In the genomic region with DNA sequence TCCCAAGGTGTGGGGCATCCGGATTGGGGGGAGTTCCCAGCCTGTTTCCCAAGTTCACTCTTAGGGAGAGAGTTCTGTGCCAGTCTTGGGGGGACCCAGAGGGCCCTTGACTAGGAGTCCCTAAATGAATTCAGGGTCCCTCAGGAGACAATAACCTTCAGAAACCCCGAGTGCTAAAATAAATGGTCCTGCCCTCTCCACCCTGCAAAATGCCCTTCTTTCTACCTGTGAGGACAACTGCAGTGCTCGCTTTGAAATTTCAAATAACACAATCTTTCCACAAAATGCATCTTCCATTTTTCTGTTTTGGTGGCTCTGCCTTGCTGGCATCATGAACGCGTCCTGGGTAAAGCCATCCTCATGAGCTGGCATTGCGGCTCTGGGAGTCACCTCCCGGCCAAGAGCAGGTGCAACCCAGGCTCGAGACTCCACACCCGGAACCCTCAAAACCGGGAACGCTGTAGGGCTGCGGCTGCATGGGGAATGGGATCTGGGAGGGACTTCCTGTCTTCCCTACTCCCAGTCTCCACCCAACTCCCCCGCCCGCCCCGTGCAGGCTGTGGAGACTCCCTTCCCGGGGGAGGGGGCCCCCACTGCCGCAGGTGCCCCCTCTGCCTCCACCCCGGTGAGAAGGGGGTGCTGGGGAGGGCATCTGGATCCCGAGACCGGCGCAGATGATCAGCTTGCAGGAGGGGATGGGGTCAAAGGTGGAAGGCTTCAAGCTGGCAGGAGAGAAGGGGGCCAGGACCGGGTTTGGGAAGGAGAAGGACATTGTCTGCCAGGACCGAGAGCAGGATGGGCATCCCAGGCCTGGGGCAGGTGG, we compare ENCODE assay signal across 1 cellular context.
TF ChIP-seq lines count a peak whose summit lies in the region.

Gene ZNF205, plus strand, starts transcription at position 529 of the 823 bp plus-strand sequence. CDS start 845 bp downstream, outside the sequence.

TF ChIP-seq in HepG2, 621 proteins besides CTCF, POLR2A, EP300 and RAD21 (continued from another document and continues in another):
- no peak; the same call in 1 of the 2 replicates for TF ChIP-seq REPIN1 (CRISPR knock-in tag; IDR thresholded peaks at IDR 0.05; ENCODE audit: borderline replicate concordance, low read depth)
- TF ChIP-seq ZNF770 (CRISPR knock-in tag; IDR thresholded peaks at IDR 0.05): peak; percentile 71
- peak; percentile 97 for TF ChIP-seq XRCC5 (optimal IDR thresholded peaks at IDR 0.05; ENCODE audit: low read length)
- no peak for TF ChIP-seq ATF1 (CRISPR knock-in tag; IDR thresholded peaks at IDR 0.05)
- TF ChIP-seq ZNF75D (CRISPR knock-in tag; IDR thresholded peaks at IDR 0.05; ENCODE audit: borderline replicate concordance): no peak
- 0 out of 2 replicates have a peak, but pooled peaks have one; percentile 54 for TF ChIP-seq HOXA9 (CRISPR knock-in tag; IDR thresholded peaks at IDR 0.05; ENCODE audit: borderline replicate concordance)
- TF ChIP-seq ZZZ3 (CRISPR knock-in tag; IDR thresholded peaks at IDR 0.05; ENCODE audit: borderline replicate concordance): peak; percentile 82; the same call in 1 of the 2 replicates
- TF ChIP-seq, protein P1, sequence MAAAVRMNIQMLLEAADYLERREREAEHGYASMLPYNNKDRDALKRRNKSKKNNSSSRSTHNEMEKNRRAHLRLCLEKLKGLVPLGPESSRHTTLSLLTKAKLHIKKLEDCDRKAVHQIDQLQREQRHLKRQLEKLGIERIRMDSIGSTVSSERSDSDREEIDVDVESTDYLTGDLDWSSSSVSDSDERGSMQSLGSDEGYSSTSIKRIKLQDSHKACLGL (CRISPR knock-in tag; IDR thresholded peaks at IDR 0.05): 0 out of 2 replicates have a peak, but pooled peaks have one; percentile 52
- TF ChIP-seq CBX5 (CRISPR knock-in tag; IDR thresholded peaks at IDR 0.05; ENCODE audit: borderline replicate concordance): peak; percentile 66; the same call in 1 of the 2 replicates
- TF ChIP-seq ZNF350 (CRISPR knock-in tag; IDR thresholded peaks at IDR 0.05; ENCODE audit: borderline replicate concordance, low read depth): peak; percentile 53; the same call in 1 of the 2 replicates
- TF ChIP-seq THAP8 (CRISPR knock-in tag; IDR thresholded peaks at IDR 0.05; ENCODE audit: borderline replicate concordance): no peak
- peak; percentile 54; the same call in 1 of the 2 replicates for TF ChIP-seq SALL1 (CRISPR knock-in tag; IDR thresholded peaks at IDR 0.05)
- no peak for TF ChIP-seq HMGA1 (CRISPR knock-in tag; conservative IDR thresholded peaks at IDR 0.05)
- peak; percentile 55 for TF ChIP-seq TFDP2 (CRISPR knock-in tag; IDR thresholded peaks at IDR 0.05)
- TF ChIP-seq MAZ (IDR thresholded peaks at IDR 0.05; ENCODE audit: borderline replicate concordance, low read depth, low read length): peak; percentile 82
- peak; percentile 91 for TF ChIP-seq MAZ (CRISPR knock-in tag; IDR thresholded peaks at IDR 0.05; ENCODE audit: low read depth)
- TF ChIP-seq, protein P2, sequence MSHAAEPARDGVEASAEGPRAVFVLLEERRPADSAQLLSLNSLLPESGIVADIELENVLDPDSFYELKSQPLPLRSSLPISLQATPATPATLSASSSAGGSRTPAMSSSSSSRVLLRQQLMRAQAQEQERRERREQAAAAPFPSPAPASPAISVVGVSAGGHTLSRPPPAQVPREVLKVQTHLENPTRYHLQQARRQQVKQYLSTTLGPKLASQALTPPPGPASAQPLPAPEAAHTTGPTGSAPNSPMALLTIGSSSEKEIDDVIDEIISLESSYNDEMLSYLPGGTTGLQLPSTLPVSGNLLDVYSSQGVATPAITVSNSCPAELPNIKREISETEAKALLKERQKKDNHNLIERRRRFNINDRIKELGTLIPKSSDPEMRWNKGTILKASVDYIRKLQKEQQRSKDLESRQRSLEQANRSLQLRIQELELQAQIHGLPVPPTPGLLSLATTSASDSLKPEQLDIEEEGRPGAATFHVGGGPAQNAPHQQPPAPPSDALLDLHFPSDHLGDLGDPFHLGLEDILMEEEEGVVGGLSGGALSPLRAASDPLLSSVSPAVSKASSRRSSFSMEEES (CRISPR knock-in tag; IDR thresholded peaks at IDR 0.05): no peak
- TF ChIP-seq ZSCAN21 (CRISPR knock-in tag; IDR thresholded peaks at IDR 0.05; ENCODE audit: borderline replicate concordance): peak; percentile 58; the same call in 1 of the 2 replicates
- no peak for TF ChIP-seq ZBTB3 (CRISPR knock-in tag; IDR thresholded peaks at IDR 0.05; ENCODE audit: borderline replicate concordance, low read depth)
- TF ChIP-seq SMAD3 (CRISPR knock-in tag; IDR thresholded peaks at IDR 0.05): peak; percentile 91; the same call in 1 of the 2 replicates
- TF ChIP-seq, protein P3, sequence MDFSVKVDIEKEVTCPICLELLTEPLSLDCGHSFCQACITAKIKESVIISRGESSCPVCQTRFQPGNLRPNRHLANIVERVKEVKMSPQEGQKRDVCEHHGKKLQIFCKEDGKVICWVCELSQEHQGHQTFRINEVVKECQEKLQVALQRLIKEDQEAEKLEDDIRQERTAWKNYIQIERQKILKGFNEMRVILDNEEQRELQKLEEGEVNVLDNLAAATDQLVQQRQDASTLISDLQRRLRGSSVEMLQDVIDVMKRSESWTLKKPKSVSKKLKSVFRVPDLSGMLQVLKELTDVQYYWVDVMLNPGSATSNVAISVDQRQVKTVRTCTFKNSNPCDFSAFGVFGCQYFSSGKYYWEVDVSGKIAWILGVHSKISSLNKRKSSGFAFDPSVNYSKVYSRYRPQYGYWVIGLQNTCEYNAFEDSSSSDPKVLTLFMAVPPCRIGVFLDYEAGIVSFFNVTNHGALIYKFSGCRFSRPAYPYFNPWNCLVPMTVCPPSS (IDR thresholded peaks at IDR 0.05): no peak
- no peak for TF ChIP-seq ZNF367 (CRISPR knock-in tag; IDR thresholded peaks at IDR 0.05; ENCODE audit: borderline replicate concordance)
- TF ChIP-seq, protein P4, sequence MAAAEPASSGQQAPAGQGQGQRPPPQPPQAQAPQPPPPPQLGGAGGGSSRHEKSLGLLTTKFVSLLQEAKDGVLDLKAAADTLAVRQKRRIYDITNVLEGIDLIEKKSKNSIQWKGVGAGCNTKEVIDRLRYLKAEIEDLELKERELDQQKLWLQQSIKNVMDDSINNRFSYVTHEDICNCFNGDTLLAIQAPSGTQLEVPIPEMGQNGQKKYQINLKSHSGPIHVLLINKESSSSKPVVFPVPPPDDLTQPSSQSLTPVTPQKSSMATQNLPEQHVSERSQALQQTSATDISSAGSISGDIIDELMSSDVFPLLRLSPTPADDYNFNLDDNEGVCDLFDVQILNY (CRISPR knock-in tag; conservative IDR thresholded peaks at IDR 0.05): no peak
- peak; percentile 71 for TF ChIP-seq ZNF335 (CRISPR knock-in tag; IDR thresholded peaks at IDR 0.05)
- TF ChIP-seq ELF4 (CRISPR knock-in tag; IDR thresholded peaks at IDR 0.05; ENCODE audit: borderline replicate concordance): no peak
- TF ChIP-seq, protein P5, sequence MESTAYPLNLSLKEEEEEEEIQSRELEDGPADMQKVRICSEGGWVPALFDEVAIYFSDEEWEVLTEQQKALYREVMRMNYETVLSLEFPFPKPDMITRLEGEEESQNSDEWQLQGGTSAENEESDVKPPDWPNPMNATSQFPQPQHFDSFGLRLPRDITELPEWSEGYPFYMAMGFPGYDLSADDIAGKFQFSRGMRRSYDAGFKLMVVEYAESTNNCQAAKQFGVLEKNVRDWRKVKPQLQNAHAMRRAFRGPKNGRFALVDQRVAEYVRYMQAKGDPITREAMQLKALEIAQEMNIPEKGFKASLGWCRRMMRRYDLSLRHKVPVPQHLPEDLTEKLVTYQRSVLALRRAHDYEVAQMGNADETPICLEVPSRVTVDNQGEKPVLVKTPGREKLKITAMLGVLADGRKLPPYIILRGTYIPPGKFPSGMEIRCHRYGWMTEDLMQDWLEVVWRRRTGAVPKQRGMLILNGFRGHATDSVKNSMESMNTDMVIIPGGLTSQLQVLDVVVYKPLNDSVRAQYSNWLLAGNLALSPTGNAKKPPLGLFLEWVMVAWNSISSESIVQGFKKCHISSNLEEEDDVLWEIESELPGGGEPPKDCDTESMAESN (CRISPR knock-in tag; conservative IDR thresholded peaks at IDR 0.05): peak; percentile 66; the same call in 1 of the 2 replicates
- TF ChIP-seq, protein P6, sequence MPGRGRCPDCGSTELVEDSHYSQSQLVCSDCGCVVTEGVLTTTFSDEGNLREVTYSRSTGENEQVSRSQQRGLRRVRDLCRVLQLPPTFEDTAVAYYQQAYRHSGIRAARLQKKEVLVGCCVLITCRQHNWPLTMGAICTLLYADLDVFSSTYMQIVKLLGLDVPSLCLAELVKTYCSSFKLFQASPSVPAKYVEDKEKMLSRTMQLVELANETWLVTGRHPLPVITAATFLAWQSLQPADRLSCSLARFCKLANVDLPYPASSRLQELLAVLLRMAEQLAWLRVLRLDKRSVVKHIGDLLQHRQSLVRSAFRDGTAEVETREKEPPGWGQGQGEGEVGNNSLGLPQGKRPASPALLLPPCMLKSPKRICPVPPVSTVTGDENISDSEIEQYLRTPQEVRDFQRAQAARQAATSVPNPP (CRISPR knock-in tag; IDR thresholded peaks at IDR 0.05): no peak
- TF ChIP-seq ZNF878 (CRISPR knock-in tag; IDR thresholded peaks at IDR 0.05): no peak
- peak; percentile 67 for TF ChIP-seq POLR2G (IDR thresholded peaks at IDR 0.05; ENCODE audit: low read depth, low read length)
- TF ChIP-seq, protein P7, sequence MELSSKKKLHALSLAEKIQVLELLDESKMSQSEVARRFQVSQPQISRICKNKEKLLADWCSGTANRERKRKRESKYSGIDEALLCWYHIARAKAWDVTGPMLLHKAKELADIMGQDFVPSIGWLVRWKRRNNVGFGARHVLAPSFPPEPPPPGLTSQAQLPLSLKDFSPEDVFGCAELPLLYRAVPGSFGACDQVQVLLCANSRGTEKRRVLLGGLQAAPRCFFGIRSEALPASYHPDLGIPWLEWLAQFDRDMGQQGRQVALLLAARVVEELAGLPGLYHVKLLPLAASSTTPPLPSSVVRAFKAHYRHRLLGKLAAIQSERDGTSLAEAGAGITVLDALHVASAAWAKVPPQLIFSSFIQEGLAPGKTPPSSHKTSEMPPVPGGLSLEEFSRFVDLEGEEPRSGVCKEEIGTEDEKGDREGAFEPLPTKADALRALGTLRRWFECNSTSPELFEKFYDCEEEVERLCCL (CRISPR knock-in tag; IDR thresholded peaks at IDR 0.05; ENCODE audit: borderline replicate concordance): no peak
- TF ChIP-seq, protein P8, sequence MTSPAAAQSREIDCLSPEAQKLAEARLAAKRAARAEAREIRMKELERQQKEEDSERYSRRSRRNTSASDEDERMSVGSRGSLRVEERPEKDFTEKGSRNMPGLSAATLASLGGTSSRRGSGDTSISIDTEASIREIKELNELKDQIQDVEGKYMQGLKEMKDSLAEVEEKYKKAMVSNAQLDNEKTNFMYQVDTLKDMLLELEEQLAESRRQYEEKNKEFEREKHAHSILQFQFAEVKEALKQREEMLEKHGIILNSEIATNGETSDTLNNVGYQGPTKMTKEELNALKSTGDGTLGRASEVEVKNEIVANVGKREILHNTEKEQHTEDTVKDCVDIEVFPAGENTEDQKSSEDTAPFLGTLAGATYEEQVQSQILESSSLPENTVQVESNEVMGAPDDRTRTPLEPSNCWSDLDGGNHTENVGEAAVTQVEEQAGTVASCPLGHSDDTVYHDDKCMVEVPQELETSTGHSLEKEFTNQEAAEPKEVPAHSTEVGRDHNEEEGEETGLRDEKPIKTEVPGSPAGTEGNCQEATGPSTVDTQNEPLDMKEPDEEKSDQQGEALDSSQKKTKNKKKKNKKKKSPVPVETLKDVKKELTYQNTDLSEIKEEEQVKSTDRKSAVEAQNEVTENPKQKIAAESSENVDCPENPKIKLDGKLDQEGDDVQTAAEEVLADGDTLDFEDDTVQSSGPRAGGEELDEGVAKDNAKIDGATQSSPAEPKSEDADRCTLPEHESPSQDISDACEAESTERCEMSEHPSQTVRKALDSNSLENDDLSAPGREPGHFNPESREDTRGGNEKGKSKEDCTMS (CRISPR knock-in tag; conservative IDR thresholded peaks at IDR 0.05): no peak
- no peak for TF ChIP-seq CEBPZ (IDR thresholded peaks at IDR 0.05; ENCODE audit: low read length)
